Comparison of ENCODE assay signal across 26 cellular contexts in the genomic region with DNA sequence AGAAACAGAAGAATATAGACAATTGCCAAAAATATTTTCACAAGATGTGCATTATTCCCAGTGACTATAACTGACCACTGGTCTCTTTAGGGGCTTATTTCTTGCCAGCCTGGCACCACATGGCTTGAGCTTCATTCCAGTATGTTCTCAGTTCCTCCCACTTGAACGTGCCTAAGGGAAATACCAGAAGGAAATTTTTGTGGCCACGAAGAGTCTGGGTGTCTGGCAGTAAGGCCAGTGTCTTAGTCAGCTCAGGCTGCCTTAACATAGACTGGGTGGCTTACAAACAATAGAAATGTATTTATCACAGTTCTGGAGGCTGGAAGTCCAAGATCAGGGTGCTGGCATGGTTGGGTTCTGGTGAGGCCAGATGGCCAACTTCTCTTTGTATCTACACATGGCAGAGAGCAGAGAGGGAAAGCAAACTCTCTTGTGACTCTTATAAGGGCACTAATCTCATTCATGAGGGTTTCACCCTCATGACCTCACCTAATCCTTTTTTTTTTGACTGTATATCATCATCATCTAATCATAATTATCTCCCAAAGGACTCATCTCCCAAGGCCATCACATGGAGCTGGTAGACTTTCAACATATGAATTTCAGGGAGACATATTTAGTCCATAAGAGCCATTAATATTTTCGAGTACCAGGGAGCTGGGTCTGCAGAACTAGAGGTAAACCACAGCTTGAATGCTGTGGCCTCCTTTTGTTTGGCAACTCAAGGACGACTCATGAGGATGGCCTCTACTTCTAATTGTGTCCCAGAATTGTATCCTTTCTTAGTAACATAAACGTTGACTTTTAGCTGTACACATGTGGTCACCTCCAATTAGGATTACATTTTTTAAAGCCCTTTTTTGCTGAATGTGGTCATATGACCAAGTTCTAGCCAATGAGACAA. TPM values are rescaled to one million over a fixed set of nuclear protein-coding genes. Genes with fewer than 3 reads are reported as not detected.
DNase-seq lines count a peak whose midpoint lies in the region; ATAC-seq and TF ChIP-seq lines count a peak whose summit lies in the region.
"Had no signal": no experiment of that assay in that cellular context is flagged by ENCODE, and none has a peak within 500 bp of the region (broad histone marks: within the 10 kb centered on the region; RNA-seq: fewer than 3 reads in every experiment).

No MANE protein-coding gene starts in this region.

- TF ChIP-seq CTCF in astrocyte of the cerebellum (IDR thresholded peaks at IDR 0.05; ENCODE audit: low read depth, low read length, missing control alignments) = no peak
- no peak for TF ChIP-seq CTCF in foreskin keratinocyte (conservative IDR thresholded peaks at IDR 0.05)

- H3K4me3 ChIP-seq in astrocyte of the cerebellum (ENCODE audit: low read depth, low read length) = no peak overlapping the region
- H3K4me3 ChIP-seq: HAP-1, heart left ventricle, skin epidermis, upper lobe of right lung had no signal

- H3K4me1 Mint-ChIP-seq in activated T-helper 1 cell treated with anti-CD3 and anti-CD28 coated beads, Interleukin-12 subunit alpha, Interleukin-12 subunit beta, Interleukin-2, Interleukin-4 antibody, amounts not matched to agents 30 ng/mL and 10 ng/mL and 1 ng/mL, durations not matched to agents 14 hours and 24 hours and 36 hours (ENCODE audit: low read depth) = no peaks in the 10 kb centered on the region
- H3K4me1 Mint-ChIP-seq: activated CD4-positive, alpha-beta T cell treated with anti-CD3 and anti-CD28 coated beads for 36 hours; activated naive CD8-positive, alpha-beta T cell treated with anti-CD3 and anti-CD28 coated beads, Interleukin-2, amount 10 ng/mL, durations not matched to agents 7 days and 5 days; activated T-helper 17 cell treated with anti-CD3 and anti-CD28 coated beads, Interleukin-2, amount 50 U/mL, for 72 hours; memory B cell had no signal

- peaks cover 5% of the 10 kb centered on the region for H3K4me1 ChIP-seq in foreskin keratinocyte
- H3K4me1 ChIP-seq: HAP-1 had no signal

- H3K9me3 Mint-ChIP-seq in activated T-helper 1 cell treated with anti-CD3 and anti-CD28 coated beads, Interleukin-12 subunit alpha, Interleukin-12 subunit beta, Interleukin-2, Interleukin-4 antibody, amounts not matched to agents 30 ng/mL and 10 ng/mL and 1 ng/mL, durations not matched to agents 14 hours and 24 hours and 36 hours = no peaks in the 10 kb centered on the region
- H3K9me3 Mint-ChIP-seq: activated naive CD8-positive, alpha-beta T cell treated with anti-CD3 and anti-CD28 coated beads, Interleukin-2, amount 10 ng/mL, durations not matched to agents 7 days and 5 days; activated T-helper 17 cell treated with anti-CD3 and anti-CD28 coated beads, Interleukin-2, amount 50 U/mL, for 72 hours; natural killer cell had no signal

- ATAC-seq in foreskin keratinocyte = peak; percentile 76
- no peak for ATAC-seq in left ventricle myocardium superior
- ATAC-seq: activated CD4-positive, alpha-beta T cell treated with anti-CD3 and anti-CD28 coated beads for 36 hours; activated T-helper 17 cell treated with anti-CD3 and anti-CD28 coated beads, Interleukin-2, amount 50 U/mL, for 72 hours; heart left ventricle; natural killer cell; upper lobe of right lung had no signal

- H3K27me3 Mint-ChIP-seq in activated T-helper 1 cell treated with anti-CD3 and anti-CD28 coated beads, Interleukin-12 subunit alpha, Interleukin-12 subunit beta, Interleukin-2, Interleukin-4 antibody, amounts not matched to agents 30 ng/mL and 10 ng/mL and 1 ng/mL, durations not matched to agents 14 hours and 24 hours and 36 hours (ENCODE audit: insufficient read depth) = peaks cover 21% of the 10 kb centered on the region

- no peak overlapping the region for H3K27ac ChIP-seq in foreskin keratinocyte
- H3K27ac ChIP-seq: 22Rv1, heart left ventricle, HL-60, skin epidermis, upper lobe of right lung had no signal

- H3K27ac Mint-ChIP-seq in activated T-helper 1 cell treated with anti-CD3 and anti-CD28 coated beads, Interleukin-12 subunit alpha, Interleukin-12 subunit beta, Interleukin-2, Interleukin-4 antibody, amounts not matched to agents 30 ng/mL and 10 ng/mL and 1 ng/mL, durations not matched to agents 14 hours and 24 hours and 36 hours = no peak overlapping the region
- H3K27ac Mint-ChIP-seq: activated CD4-positive, alpha-beta T cell treated with anti-CD3 and anti-CD28 coated beads for 36 hours; activated naive CD8-positive, alpha-beta T cell treated with anti-CD3 and anti-CD28 coated beads, Interleukin-2, amount 10 ng/mL, durations not matched to agents 7 days and 5 days; activated T-helper 17 cell treated with anti-CD3 and anti-CD28 coated beads, Interleukin-2, amount 50 U/mL, for 72 hours; memory B cell; natural killer cell had no signal

- in situ Hi-C loops in astrocyte of the cerebellum (cut with HindIII; ENCODE audit: low sequenced_read_pairs) = no loop called here

- H3K36me3 Mint-ChIP-seq in activated T-helper 1 cell treated with anti-CD3 and anti-CD28 coated beads, Interleukin-12 subunit alpha, Interleukin-12 subunit beta, Interleukin-2, Interleukin-4 antibody, amounts not matched to agents 30 ng/mL and 10 ng/mL and 1 ng/mL, durations not matched to agents 14 hours and 24 hours and 36 hours (ENCODE audit: low read depth) = no peaks in the 10 kb centered on the region
- H3K36me3 Mint-ChIP-seq: activated naive CD8-positive, alpha-beta T cell treated with anti-CD3 and anti-CD28 coated beads, Interleukin-2, amount 10 ng/mL, durations not matched to agents 7 days and 5 days; memory B cell; natural killer cell had no signal

- no peaks in the 10 kb centered on the region for H3K27me3 ChIP-seq in foreskin keratinocyte

- no peak overlapping the region for H3K4me3 Mint-ChIP-seq in activated T-helper 1 cell treated with anti-CD3 and anti-CD28 coated beads, Interleukin-12 subunit alpha, Interleukin-12 subunit beta, Interleukin-2, Interleukin-4 antibody, amounts not matched to agents 30 ng/mL and 10 ng/mL and 1 ng/mL, durations not matched to agents 14 hours and 24 hours and 36 hours
- H3K4me3 Mint-ChIP-seq: activated CD4-positive, alpha-beta T cell treated with anti-CD3 and anti-CD28 coated beads for 36 hours; activated naive CD8-positive, alpha-beta T cell treated with anti-CD3 and anti-CD28 coated beads, Interleukin-2, amount 10 ng/mL, durations not matched to agents 7 days and 5 days; activated T-helper 17 cell treated with anti-CD3 and anti-CD28 coated beads, Interleukin-2, amount 50 U/mL, for 72 hours; memory B cell; natural killer cell had no signal

- intact Hi-C loops in activated T-helper 1 cell treated with anti-CD3 and anti-CD28 coated beads, Interleukin-12 subunit alpha, Interleukin-12 subunit beta, Interleukin-2, Interleukin-4 antibody, amounts not matched to agents 30 ng/mL and 10 ng/mL and 1 ng/mL, durations not matched to agents 14 hours and 24 hours and 36 hours (cut with micrococcal nuclease) = no loop called here
- intact Hi-C loops in left ventricle myocardium superior (cut with micrococcal nuclease) = no loop called here

- DNase-seq in NCI-H524 treated with DMSO at 0.1 percent for 48 hours (lab: John Stamatoyannopoulos, UW) (peak; percentile 24), NCI-H524 (lab: John Stamatoyannopoulos, UW) (no peak), astrocyte of the cerebellum (ENCODE audit: low read depth) (peak; percentile 42), foreskin keratinocyte (peak in 1 of 2 donors; percentile 73), stromal cell of bone marrow (ENCODE audit: low read depth) (peak; percentile 36), GM03348 (ENCODE audit: low spot score) (no peak), left ventricle myocardium superior (no peak)
- DNase-seq in activated T-helper 1 cell treated with anti-CD3 and anti-CD28 coated beads, Interleukin-12 subunit alpha, Interleukin-12 subunit beta, Interleukin-2, Interleukin-4 antibody, amounts not matched to agents 30 ng/mL and 10 ng/mL and 1 ng/mL, durations not matched to agents 14 hours and 24 hours and 36 hours (ENCODE audit: low spot score) = no peak
- DNase-seq: activated CD4-positive, alpha-beta T cell treated with anti-CD3 and anti-CD28 coated beads for 36 hours; activated naive CD8-positive, alpha-beta T cell treated with anti-CD3 and anti-CD28 coated beads, Interleukin-2, amount 10 ng/mL, durations not matched to agents 7 days and 5 days; GDM1; heart left ventricle; natural killer cell; NCI-H2029; NCI-H446; NK-92 treated with Interleukin-12 subunit alpha and Interleukin-12 subunit beta, amount 100 ng/mL, for 24 hours; posterior cingulate gyrus; stimulated activated CD4-positive, alpha-beta T cell treated with anti-CD3 and anti-CD28 coated beads, Interleukin-4, amount 100 ng/mL, for 24 hours; upper lobe of right lung had no signal

RNA-seq across cellular contexts. Expression of a gene that starts 5.1 kb away (rescaled TPM):
- total RNA-seq in foreskin keratinocyte = 23.1 and 49.3 TPM in 2 replicates
- polyA plus RNA-seq in foreskin keratinocyte = 27.2 and 54.2 TPM in 2 replicates
- not detected in 2 replicates for total RNA-seq in activated T-helper 1 cell treated with anti-CD3 and anti-CD28 coated beads, Interleukin-12 subunit alpha, Interleukin-12 subunit beta, Interleukin-2, Interleukin-4 antibody, amounts not matched to agents 30 ng/mL and 10 ng/mL and 1 ng/mL, durations not matched to agents 14 hours and 24 hours and 36 hours
- 0.45 TPM for total RNA-seq in left ventricle myocardium superior
- total RNA-seq: activated CD4-positive, alpha-beta T cell treated with anti-CD3 and anti-CD28 coated beads for 36 hours; activated naive CD8-positive, alpha-beta T cell treated with anti-CD3 and anti-CD28 coated beads, Interleukin-2, amount 10 ng/mL, durations not matched to agents 7 days and 5 days; activated T-helper 17 cell treated with anti-CD3 and anti-CD28 coated beads, Interleukin-2, amount 50 U/mL, for 72 hours; natural killer cell had no signal
- polyA plus RNA-seq: BJ had no signal

Comparison
In these comparisons a context has a peak if more than half of its experiments do, and no peak if none do; other contexts are left out.
1. DNase-seq: peak in NCI-H524 treated with DMSO at 0.1 percent for 48 hours (single experiment), astrocyte of the cerebellum (single experiment) and stromal cell of bone marrow (single experiment); none in NCI-H524 (0 of 2), GM03348 (single experiment), activated T-helper 1 cell treated with anti-CD3 and anti-CD28 coated beads, Interleukin-12 subunit alpha, Interleukin-12 subunit beta, Interleukin-2, Interleukin-4 antibody, amounts not matched to agents 30 ng/mL and 10 ng/mL and 1 ng/mL, durations not matched to agents 14 hours and 24 hours and 36 hours (single experiment) and left ventricle myocardium superior (single experiment).
2. RNA of a gene that starts 5.1 kb away (total RNA-seq): 23.1 to 49.3 TPM in foreskin keratinocyte; 0.45 TPM in left ventricle myocardium superior (single experiment) and not detected in activated T-helper 1 cell treated with anti-CD3 and anti-CD28 coated beads, Interleukin-12 subunit alpha, Interleukin-12 subunit beta, Interleukin-2, Interleukin-4 antibody, amounts not matched to agents 30 ng/mL and 10 ng/mL and 1 ng/mL, durations not matched to agents 14 hours and 24 hours and 36 hours; every median in the first group is over 10 times any median in the second.